16 cellular contexts compared by ENCODE assay signal in genomic region chr18:10100236-10100635, GRCh38.
"Had no signal": no experiment of that assay in that cellular context is flagged by ENCODE, and none has a peak within 500 bp of the region (broad histone marks: within the 10 kb centered on the region; RNA-seq: fewer than 3 reads in every experiment).

No MANE protein-coding gene starts in this region.

- H3K79me2 ChIP-seq: hepatocyte had no signal

- H3K9me3 ChIP-seq: pancreas had no signal

- DNase-seq: cortex of kidney; dorsolateral prefrontal cortex; effector CD8-positive, alpha-beta T cell; foreskin keratinocyte; kidney; left colon; left ventricle myocardium superior; naive B cell; occipital lobe; pancreas; right cardiac atrium; small intestine; stimulated activated CD4-positive, alpha-beta T cell treated with anti-CD3 and anti-CD28 coated beads, Interleukin-12 subunit alpha, Interleukin-12 subunit beta, amount 100 ng/mL, for 4 hours; stimulated activated naive CD4-positive, alpha-beta T cell treated with Interleukin-2 at 50 U/mL for 16 hours had no signal

- H3K4me3 ChIP-seq: hepatocyte, lung, pancreas had no signal

- H2AFZ ChIP-seq: hepatocyte had no signal

- ATAC-seq: foreskin keratinocyte, left colon had no signal

- H3K27ac ChIP-seq: dorsolateral prefrontal cortex, foreskin keratinocyte, hepatocyte, pancreas had no signal

- H3K4me1 ChIP-seq: foreskin keratinocyte had no signal

- H3K36me3 ChIP-seq: pancreas had no signal

- H3K4me2 ChIP-seq: hepatocyte had no signal

- H3K27me3 ChIP-seq: dorsolateral prefrontal cortex, hepatocyte, pancreas had no signal
